ENCODE assay signal across 8 cellular contexts in genomic region chrX:24464498-24464835, GRCh38. TPM values are rescaled to one million over a fixed set of nuclear protein-coding genes. Genes with fewer than 3 reads are reported as not detected.
DNase-seq lines count a peak whose midpoint lies in the region; ATAC-seq and TF ChIP-seq lines count a peak whose summit lies in the region.

No MANE protein-coding gene starts in this region.

- peak overlapping the region; percentile 82 for H3K27ac ChIP-seq in CD4-positive, alpha-beta T cell (ENCODE audit: low read depth, low read length)
- H3K27ac ChIP-seq in OCI-LY3 (ENCODE audit: low read length) (peak overlapping the region; percentile 40), osteoblast (ENCODE audit: low read depth, low read length) (no peak overlapping the region)

- H3K27ac Mint-ChIP-seq in CD4-positive, alpha-beta T cell = peak overlapping the region; percentile 95
- peak overlapping the region; percentile 61 for H3K27ac Mint-ChIP-seq in endothelial cell (ENCODE audit: unreplicated experiment)

- peaks cover 34% of the 10 kb centered on the region for H3K4me1 Mint-ChIP-seq in CD4-positive, alpha-beta T cell (ENCODE audit: low read depth)
- peaks cover 7% of the 10 kb centered on the region for H3K4me1 Mint-ChIP-seq in endothelial cell (ENCODE audit: unreplicated experiment)

- CTCF ChIA-PET in CD4-positive, alpha-beta T cell (lab: Charles Lee) = interaction anchor here (1.2 kb wide), 1 partner anchor 68 kb away, joined by 6 read pairs; no protein-coding TSS in a partner anchor

- TF ChIP-seq CTCF in CD4-positive, alpha-beta T cell (IDR thresholded peaks at IDR 0.05) = no peak
- TF ChIP-seq CTCF in OCI-LY3 (IDR thresholded peaks at IDR 0.05; ENCODE audit: low read depth, low read length) (no peak), endothelial cell (IDR thresholded peaks at IDR 0.05; ENCODE audit: unreplicated experiment) (no peak), osteoblast (IDR thresholded peaks at IDR 0.05; ENCODE audit: extremely low read depth, low read depth, low read length) (no peak), lower leg skin (IDR thresholded peaks at IDR 0.05) (no peak)

- H2AFZ ChIP-seq in OCI-LY3 (ENCODE audit: low read depth, low read length) (peak overlapping the region; percentile 74; the same call in 1 of the 2 replicates), osteoblast (ENCODE audit: low read length) (peak overlapping the region; percentile 59)

- H3K27me3 ChIP-seq in CD4-positive, alpha-beta T cell (ENCODE audit: control insufficient read depth, insufficient read depth, low read length) = no peaks in the 10 kb centered on the region
- H3K27me3 ChIP-seq in OCI-LY3 (ENCODE audit: low read depth, low read length) = no peaks in the 10 kb centered on the region
- peaks cover 6% of the 10 kb centered on the region for H3K27me3 ChIP-seq in osteoblast (ENCODE audit: insufficient read depth, low read length)

- DNase-seq in CD4-positive, alpha-beta T cell = no peak
- DNase-seq in endothelial cell (ENCODE audit: low spot score) = no peak
- no peak for DNase-seq in osteoblast (ENCODE audit: insufficient read length, low spot score, missing footprints)
- DNase-seq in lower leg skin (ENCODE audit: low spot score in 2 of 2) = no peak
- DNase-seq in medulla oblongata (ENCODE audit: extremely low spot score) = no peak
- DNase-seq in amniotic stem cell (lab: John Stamatoyannopoulos, UW) = no peak
- DNase-seq in DMS 273 (lab: John Stamatoyannopoulos, UW; ENCODE audit: unreplicated experiment) = no peak

- H3K36me3 Mint-ChIP-seq in CD4-positive, alpha-beta T cell (ENCODE audit: low read depth) = no peaks in the 10 kb centered on the region
- H3K36me3 Mint-ChIP-seq in endothelial cell (ENCODE audit: low read depth, unreplicated experiment) = no peaks in the 10 kb centered on the region

- 0 out of 2 replicates have a peak, but pooled peaks cover 5% of the 10 kb centered on the region for H4K20me1 ChIP-seq in OCI-LY3 (ENCODE audit: insufficient read depth, low read length)
- H4K20me1 ChIP-seq in osteoblast (ENCODE audit: insufficient read depth, low read length) = no peaks in the 10 kb centered on the region

- ATAC-seq in CD4-positive, alpha-beta T cell (ENCODE audit: poor library complexity) = no peak

- peak overlapping the region; percentile 88 for H3K4me3 Mint-ChIP-seq in CD4-positive, alpha-beta T cell
- H3K4me3 Mint-ChIP-seq in endothelial cell (ENCODE audit: unreplicated experiment) = peak overlapping the region; percentile 88

- H3K4me2 ChIP-seq in OCI-LY3 (ENCODE audit: low read length) (peak overlapping the region; percentile 98), osteoblast (ENCODE audit: insufficient read depth, low read length) (peak overlapping the region; percentile 77)

- H3K79me2 ChIP-seq in OCI-LY3 (ENCODE audit: low read length) = peaks cover 10% of the 10 kb centered on the region
- H3K79me2 ChIP-seq in osteoblast (ENCODE audit: insufficient read depth, low read length) = no peaks in the 10 kb centered on the region

- POLR2A ChIA-PET in CD4-positive, alpha-beta T cell (lab: Charles Lee) = interaction anchor here (0.6 to 6.2 kb wide), 7 partner anchors 16 to 410 kb away, joined by 3 to 142 read pairs (median 6); no protein-coding TSS in a partner anchor

- TF ChIP-seq POLR2A in lower leg skin (IDR thresholded peaks at IDR 0.05) = no peak

- 3 to 35% methylated on average over 5 of the region's 5 CpGs for WGBS in lower leg skin, 2 donors

- H3K4me3 ChIP-seq in OCI-LY3 (ENCODE audit: low read length) (peak overlapping the region; percentile 98), osteoblast (ENCODE audit: insufficient read depth, low read length) (peak overlapping the region; percentile 75), lower leg skin (ENCODE audit: low read depth, poor library complexity, severe bottlenecking) (no peak overlapping the region)

- H3K9ac ChIP-seq in OCI-LY3 (ENCODE audit: low read length) = peak overlapping the region; percentile 80

- peaks cover 3% of the 10 kb centered on the region for H3K36me3 ChIP-seq in OCI-LY3 (replicated peaks; ENCODE audit: low read depth, low read length)
- H3K36me3 ChIP-seq in osteoblast (ENCODE audit: insufficient read depth, low read length) = no peaks in the 10 kb centered on the region

- no peaks in the 10 kb centered on the region for H3K9me3 Mint-ChIP-seq in CD4-positive, alpha-beta T cell
- H3K9me3 Mint-ChIP-seq in endothelial cell (ENCODE audit: unreplicated experiment) = no peaks in the 10 kb centered on the region

- H3K4me1 ChIP-seq in OCI-LY3 (ENCODE audit: low read length) = peaks cover 30% of the 10 kb centered on the region
- H3K4me1 ChIP-seq in osteoblast (ENCODE audit: insufficient read depth, low read length) = no peaks in the 10 kb centered on the region

- H3K27me3 Mint-ChIP-seq in CD4-positive, alpha-beta T cell = no peaks in the 10 kb centered on the region
- H3K27me3 Mint-ChIP-seq in endothelial cell (ENCODE audit: unreplicated experiment) = peaks cover 1% of the 10 kb centered on the region

- intact Hi-C loops in CD4-positive, alpha-beta T cell (cut with DNase I, micrococcal nuclease) = loop anchor here in 1 of 2 experiments (2.0 to 10.0 kb wide), 3 partner anchors 14 to 310 kb away; no protein-coding TSS in a partner anchor
- intact Hi-C loops in lower leg skin (cut with DNase I; ENCODE audit: low total_unique reads) = no loop called here

- no peaks in the 10 kb centered on the region for H3K9me3 ChIP-seq in CD4-positive, alpha-beta T cell (ENCODE audit: control insufficient read depth, low read length)
- H3K9me3 ChIP-seq in OCI-LY3 (ENCODE audit: insufficient read depth, low read length) (no peaks in the 10 kb centered on the region), osteoblast (ENCODE audit: low read depth, low read length) (no peaks in the 10 kb centered on the region)

RNA-seq across cellular contexts. Expression of gene PDK3, which starts 0.6 kb away (rescaled TPM):
- total RNA-seq in CD4-positive, alpha-beta T cell = 10 to 100 TPM; 12.5 to 12.6 TPM
- total RNA-seq in endothelial cell (ENCODE audit: unreplicated experiment) (11.6 TPM), osteoblast (8.5 and 9.0 TPM in 2 replicates), lower leg skin (10 to 100 TPM; 16.7 to 62.4 (median 40.1) TPM)
